1 cellular context compared by ENCODE assay signal in genomic region chr17:82285141-82285540, GRCh38.
TF ChIP-seq lines count a peak whose summit lies in the region.

No MANE protein-coding gene starts in this region.

TF ChIP-seq in GM23338, 12 proteins besides CTCF, POLR2A, EP300 and RAD21:
- TF ChIP-seq NANOG (IDR thresholded peaks at IDR 0.05; ENCODE audit: borderline replicate concordance), result no peak
- no peak for TF ChIP-seq ZNF462 (CRISPR knock-in tag; IDR thresholded peaks at IDR 0.05)
- TF ChIP-seq ETS1 (IDR thresholded peaks at IDR 0.05), result no peak
- TF ChIP-seq ZNF114 (CRISPR knock-in tag; IDR thresholded peaks at IDR 0.05), result no peak
- TF ChIP-seq CREB1 (CRISPR knock-in tag; IDR thresholded peaks at IDR 0.05; ENCODE audit: low read depth), result no peak
